Comparison of ENCODE assay signal across 21 cellular contexts in the genomic region with DNA sequence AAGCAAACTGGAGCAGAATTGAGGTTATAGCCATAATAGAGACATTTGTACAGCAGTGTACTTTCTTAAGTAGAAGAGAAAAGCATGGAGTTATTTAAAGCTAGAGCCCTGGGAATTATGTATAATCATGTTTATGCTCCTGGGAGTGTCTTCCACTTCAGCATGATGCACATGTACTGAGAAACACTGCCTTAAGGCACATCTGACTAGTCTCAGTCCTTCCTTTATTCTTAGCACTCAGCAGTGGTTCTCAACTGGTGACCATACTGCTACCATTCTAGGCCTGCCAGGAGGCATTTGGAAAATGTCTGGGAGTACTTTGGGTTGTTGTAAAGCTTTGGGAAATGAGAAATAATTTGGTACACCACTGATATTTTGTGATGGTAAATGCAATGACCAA. TPM values are rescaled to one million over a fixed set of nuclear protein-coding genes. Genes with fewer than 3 reads are reported as not detected.
A peak's percentile ranks its signal among the peaks of the same experiment; 100 is the strongest.
DNase-seq lines count a peak whose midpoint lies in the region; ATAC-seq and TF ChIP-seq lines count a peak whose summit lies in the region.
"Had no signal": no experiment of that assay in that cellular context is flagged by ENCODE, and none has a peak within 500 bp of the region (broad histone marks: within the 10 kb centered on the region; RNA-seq: fewer than 3 reads in every experiment).

No MANE protein-coding gene starts in this region.

- H3K9me2 ChIP-seq in Karpas-422 (replicated peaks; ENCODE audit: insufficient read depth, low read length) = no peaks in the 10 kb centered on the region

- no peak for DNase-seq in activated CD4-positive, alpha-beta T cell treated with anti-CD3 and anti-CD28 coated beads, Interleukin-2, amount 10 ng/mL, durations not matched to agents 24 days and 14 days
- no peak for DNase-seq in activated CD4-positive, alpha-beta T cell treated with anti-CD3 and anti-CD28 coated beads, Interleukin-2, amount 10 ng/mL, durations not matched to agents 7 days and 5 days
- DNase-seq in Karpas-422 (no peak), chondrocyte (ENCODE audit: low spot score) (no peak), left lobe of liver (ENCODE audit: low spot score) (no peak)
- DNase-seq: activated CD4-positive, alpha-beta memory T cell treated with anti-CD3 and anti-CD28 coated beads, Interleukin-2, amount 10 ng/mL, durations not matched to agents 7 days and 5 days; CD4-positive, CD25-positive, alpha-beta regulatory T cell; effector CD8-positive, alpha-beta T cell; GOT3; kidney; mucosa of descending colon; NCI-H187 treated with DMSO at 0.1 percent for 48 hours; NCI-H510A treated with DMSO at 0.1 percent for 48 hours; occipital lobe; OCI-M1; sigmoid colon; trophoblast cell had no signal

- H3K36me3 ChIP-seq in Karpas-422 (ENCODE audit: insufficient read depth, low read length) (peaks cover 8% of the 10 kb centered on the region; the same call in 1 of the 2 replicates), gastroesophageal sphincter (peaks cover 0 to 10% of the 10 kb centered on the region in 2 donors)

- no peaks in the 10 kb centered on the region for H3K9me3 ChIP-seq in Karpas-422 (ENCODE audit: low read length)
- no peaks in the 10 kb centered on the region for H3K9me3 ChIP-seq in gastroesophageal sphincter
- H3K9me3 ChIP-seq: mucosa of descending colon, sigmoid colon had no signal

- peaks cover 80% of the 10 kb centered on the region for H3K79me2 ChIP-seq in Karpas-422 (ENCODE audit: low read length)

- peaks cover 63% of the 10 kb centered on the region for H3K4me1 ChIP-seq in Karpas-422 (ENCODE audit: low read length)
- peaks cover 5 to 43% (median 7%) of the 10 kb centered on the region in 3 donors for H3K4me1 ChIP-seq in gastroesophageal sphincter

- peak; percentile 9 for ATAC-seq in left lobe of liver
- no peak for ATAC-seq in gastroesophageal sphincter
- ATAC-seq in HG03135 (IDR thresholded peaks at IDR 0.05; ENCODE audit: unreplicated experiment) = no peak
- no peak for ATAC-seq in HG03460 (IDR thresholded peaks at IDR 0.05; ENCODE audit: unreplicated experiment)
- ATAC-seq: activated T-helper 17 cell treated with anti-CD3 and anti-CD28 coated beads, Interleukin-2, amount 50 U/mL, for 72 hours; mucosa of descending colon had no signal

- TF ChIP-seq POLR2A in gastroesophageal sphincter (IDR thresholded peaks at IDR 0.05) = no peak

- no peak overlapping the region for H2AFZ ChIP-seq in Karpas-422 (ENCODE audit: low read length)

- no peak overlapping the region for H3K27ac Mint-ChIP-seq in activated CD4-positive, alpha-beta T cell treated with anti-CD3 and anti-CD28 coated beads, Interleukin-2, amount 10 ng/mL, durations not matched to agents 24 days and 14 days
- H3K27ac Mint-ChIP-seq in activated CD4-positive, alpha-beta T cell treated with anti-CD3 and anti-CD28 coated beads, Interleukin-2, amount 10 ng/mL, durations not matched to agents 7 days and 5 days = no peak overlapping the region
- H3K27ac Mint-ChIP-seq in chondrocyte (ENCODE audit: unreplicated experiment) = peak overlapping the region; percentile 20
- H3K27ac Mint-ChIP-seq: activated CD4-positive, alpha-beta memory T cell treated with anti-CD3 and anti-CD28 coated beads, Interleukin-2, amount 10 ng/mL, durations not matched to agents 7 days and 5 days; activated T-helper 17 cell treated with anti-CD3 and anti-CD28 coated beads, Interleukin-2, amount 50 U/mL, for 72 hours had no signal

- H3K27me3 ChIP-seq in Karpas-422 (ENCODE audit: low read length) (no peaks in the 10 kb centered on the region), gastroesophageal sphincter (no peaks in the 10 kb centered on the region)
- H3K27me3 ChIP-seq: sigmoid colon had no signal

- TF ChIP-seq CTCF in chondrocyte (IDR thresholded peaks at IDR 0.05) (no peak), gastroesophageal sphincter (IDR thresholded peaks at IDR 0.05) (no peak)

- no peaks in the 10 kb centered on the region for H3K9me3 Mint-ChIP-seq in activated CD4-positive, alpha-beta T cell treated with anti-CD3 and anti-CD28 coated beads, Interleukin-2, amount 10 ng/mL, durations not matched to agents 24 days and 14 days
- no peaks in the 10 kb centered on the region for H3K9me3 Mint-ChIP-seq in activated CD4-positive, alpha-beta T cell treated with anti-CD3 and anti-CD28 coated beads, Interleukin-2, amount 10 ng/mL, durations not matched to agents 7 days and 5 days
- no peaks in the 10 kb centered on the region for H3K9me3 Mint-ChIP-seq in chondrocyte (ENCODE audit: low read depth)
- H3K9me3 Mint-ChIP-seq: activated CD4-positive, alpha-beta memory T cell treated with anti-CD3 and anti-CD28 coated beads, Interleukin-2, amount 10 ng/mL, durations not matched to agents 7 days and 5 days; activated T-helper 17 cell treated with anti-CD3 and anti-CD28 coated beads, Interleukin-2, amount 50 U/mL, for 72 hours; CD4-positive, CD25-positive, alpha-beta regulatory T cell had no signal

- H3K4me3 ChIP-seq in Karpas-422 (ENCODE audit: low read length) (no peak overlapping the region), gastroesophageal sphincter (no peak overlapping the region)
- H3K4me3 ChIP-seq: mucosa of descending colon, sigmoid colon had no signal

- no peak for TF ChIP-seq EP300 in gastroesophageal sphincter (IDR thresholded peaks at IDR 0.05)

- H3K9ac ChIP-seq in Karpas-422 (ENCODE audit: low read length) = no peak overlapping the region

- H3K27ac ChIP-seq in Karpas-422 (ENCODE audit: low read length) (peak overlapping the region; percentile 86), gastroesophageal sphincter (no peak overlapping the region)

- POLR2A ChIA-PET in activated CD4-positive, alpha-beta T cell treated with anti-CD3 and anti-CD28 coated beads, Interleukin-2, amount 10 ng/mL, durations not matched to agents 7 days and 5 days (lab: Charles Lee) = no interaction called here

- H3K36me3 Mint-ChIP-seq in activated CD4-positive, alpha-beta T cell treated with anti-CD3 and anti-CD28 coated beads, Interleukin-2, amount 10 ng/mL, durations not matched to agents 24 days and 14 days (ENCODE audit: low read depth) = peaks cover 5% of the 10 kb centered on the region
- peaks cover 15% of the 10 kb centered on the region for H3K36me3 Mint-ChIP-seq in activated CD4-positive, alpha-beta T cell treated with anti-CD3 and anti-CD28 coated beads, Interleukin-2, amount 10 ng/mL, durations not matched to agents 7 days and 5 days (ENCODE audit: low read depth)
- H3K36me3 Mint-ChIP-seq in chondrocyte (ENCODE audit: low read depth) = no peaks in the 10 kb centered on the region

- no peaks in the 10 kb centered on the region for H3K27me3 Mint-ChIP-seq in activated CD4-positive, alpha-beta T cell treated with anti-CD3 and anti-CD28 coated beads, Interleukin-2, amount 10 ng/mL, durations not matched to agents 24 days and 14 days
- no peaks in the 10 kb centered on the region for H3K27me3 Mint-ChIP-seq in activated CD4-positive, alpha-beta T cell treated with anti-CD3 and anti-CD28 coated beads, Interleukin-2, amount 10 ng/mL, durations not matched to agents 7 days and 5 days
- H3K27me3 Mint-ChIP-seq in chondrocyte (ENCODE audit: low read depth) = no peaks in the 10 kb centered on the region
- H3K27me3 Mint-ChIP-seq: activated CD4-positive, alpha-beta memory T cell treated with anti-CD3 and anti-CD28 coated beads, Interleukin-2, amount 10 ng/mL, durations not matched to agents 7 days and 5 days; activated T-helper 17 cell treated with anti-CD3 and anti-CD28 coated beads, Interleukin-2, amount 50 U/mL, for 72 hours; CD4-positive, CD25-positive, alpha-beta regulatory T cell had no signal

- H3K4me2 ChIP-seq in Karpas-422 (ENCODE audit: low read depth, low read length, poor library complexity, severe bottlenecking) = peak overlapping the region; percentile 85

- H4K20me1 ChIP-seq in Karpas-422 (ENCODE audit: insufficient read depth, low read depth, low read length) = peaks cover 10% of the 10 kb centered on the region; the same call in 1 of the 2 replicates

- CTCF ChIA-PET in activated CD4-positive, alpha-beta T cell treated with anti-CD3 and anti-CD28 coated beads, Interleukin-2, amount 10 ng/mL, durations not matched to agents 7 days and 5 days (lab: Charles Lee) = no interaction called here

- peak overlapping the region; percentile 8 for H3K4me3 Mint-ChIP-seq in activated CD4-positive, alpha-beta T cell treated with anti-CD3 and anti-CD28 coated beads, Interleukin-2, amount 10 ng/mL, durations not matched to agents 24 days and 14 days
- H3K4me3 Mint-ChIP-seq in activated CD4-positive, alpha-beta T cell treated with anti-CD3 and anti-CD28 coated beads, Interleukin-2, amount 10 ng/mL, durations not matched to agents 7 days and 5 days = no peak overlapping the region
- no peak overlapping the region for H3K4me3 Mint-ChIP-seq in chondrocyte (ENCODE audit: unreplicated experiment)
- H3K4me3 Mint-ChIP-seq: activated CD4-positive, alpha-beta memory T cell treated with anti-CD3 and anti-CD28 coated beads, Interleukin-2, amount 10 ng/mL, durations not matched to agents 7 days and 5 days; activated T-helper 17 cell treated with anti-CD3 and anti-CD28 coated beads, Interleukin-2, amount 50 U/mL, for 72 hours; CD4-positive, CD25-positive, alpha-beta regulatory T cell had no signal

- intact Hi-C loops in activated CD4-positive, alpha-beta T cell treated with anti-CD3 and anti-CD28 coated beads, Interleukin-2, amount 10 ng/mL, durations not matched to agents 24 days and 14 days (cut with micrococcal nuclease) = loop anchor here (5.0 to 10.0 kb wide), 5 partner anchors 360 to 853 kb away; a partner anchor contains a TSS

- peaks cover 44% of the 10 kb centered on the region for H3K4me1 Mint-ChIP-seq in activated CD4-positive, alpha-beta T cell treated with anti-CD3 and anti-CD28 coated beads, Interleukin-2, amount 10 ng/mL, durations not matched to agents 24 days and 14 days
- H3K4me1 Mint-ChIP-seq in activated CD4-positive, alpha-beta T cell treated with anti-CD3 and anti-CD28 coated beads, Interleukin-2, amount 10 ng/mL, durations not matched to agents 7 days and 5 days = peaks cover 45% of the 10 kb centered on the region
- peaks cover 49% of the 10 kb centered on the region for H3K4me1 Mint-ChIP-seq in chondrocyte (ENCODE audit: low read depth)

RNA-seq across cellular contexts. Expression of a gene that starts 45.8 kb away (rescaled TPM):
- total RNA-seq in activated CD4-positive, alpha-beta T cell treated with anti-CD3 and anti-CD28 coated beads, Interleukin-2, amount 10 ng/mL, durations not matched to agents 24 days and 14 days = 28.4 TPM in 2 replicates
- total RNA-seq in activated CD4-positive, alpha-beta T cell treated with anti-CD3 and anti-CD28 coated beads, Interleukin-2, amount 10 ng/mL, durations not matched to agents 7 days and 5 days = 10 to 100 TPM; 17.8 to 17.9 TPM
- 23.8 and 35.7 TPM in 2 replicates for total RNA-seq in Karpas-422 (2014; rRNA removed; shearing (Covaris generic); ENCODE audit: low replicate concordance)
- total RNA-seq in chondrocyte = 11.1 to 15.1 TPM (median 12.2 TPM) in 3 replicates
- total RNA-seq in left lobe of liver = 24.8 TPM
- 10 to 100 TPM; 20.3 to 34.7 (median 23.9) TPM for total RNA-seq in gastroesophageal sphincter
